ENCODE assay signal across 1 cellular context in genomic region chr7:44102846-44103565, GRCh38.
TF ChIP-seq lines count a peak whose summit lies in the region.

No MANE protein-coding gene starts in this region.

TF ChIP-seq in HepG2, 621 proteins besides CTCF, POLR2A, EP300 and RAD21:
- TF ChIP-seq ZNF432 (CRISPR knock-in tag; IDR thresholded peaks at IDR 0.05; ENCODE audit: borderline replicate concordance) (no peak), ZNF670 (CRISPR knock-in tag; IDR thresholded peaks at IDR 0.05; ENCODE audit: borderline replicate concordance) (no peak), PBX2 (CRISPR knock-in tag; IDR thresholded peaks at IDR 0.05) (peak; percentile 55; the same call in 1 of the 2 replicates), ZNF383 (CRISPR knock-in tag; IDR thresholded peaks at IDR 0.05; ENCODE audit: borderline replicate concordance) (no peak)
